Comparison of ENCODE assay signal across 24 cellular contexts in genomic region chr16:74723224-74723623, GRCh38. TPM values are rescaled to one million over a fixed set of nuclear protein-coding genes. Genes with fewer than 3 reads are reported as not detected.
DNase-seq lines count a peak whose midpoint lies in the region; ATAC-seq, FAIRE-seq and TF ChIP-seq lines count a peak whose summit lies in the region.
"Had no signal": no experiment of that assay in that cellular context is flagged by ENCODE, and none has a peak within 500 bp of the region (broad histone marks: within the 10 kb centered on the region; RNA-seq: fewer than 3 reads in every experiment).

No MANE protein-coding gene starts in this region.

- H3K36me3 ChIP-seq in colonic mucosa = no peaks in the 10 kb centered on the region
- H3K36me3 ChIP-seq: HAP-1, SJSA1 had no signal

- TF ChIP-seq CTCF in colonic mucosa (IDR thresholded peaks at IDR 0.05) = no peak

- peak; percentile 46 for FAIRE-seq in HTR-8/SVneo (lab: Jason Lieb, UNC)
- FAIRE-seq: GM12878, RCC 7860 had no signal

- intact Hi-C loops in colonic mucosa (cut with DNase I) = no loop called here

- ATAC-seq in HG03108 (IDR thresholded peaks at IDR 0.05; ENCODE audit: unreplicated experiment) = no peak
- ATAC-seq: GM12878 had no signal

- H3K4me1 ChIP-seq in colonic mucosa = no peaks in the 10 kb centered on the region
- H3K4me1 ChIP-seq: HAP-1 had no signal

- H3K27ac ChIP-seq in caudate nucleus (ENCODE audit: low read depth, low read length) (peak overlapping the region; percentile 86), layer of hippocampus (ENCODE audit: low read depth, low read length) (peak overlapping the region; percentile 84), colonic mucosa (no peak overlapping the region)
- H3K27ac ChIP-seq: 22Rv1, C4-2B, SJSA1 had no signal

- no peaks in the 10 kb centered on the region for H3K27me3 ChIP-seq in layer of hippocampus (ENCODE audit: control insufficient read depth, insufficient read depth, low read length)
- no peaks in the 10 kb centered on the region for H3K27me3 ChIP-seq in colonic mucosa
- H3K27me3 ChIP-seq: SJSA1 had no signal

- DNase-seq in 8988T (peak; percentile 0), HTR-8/SVneo (ENCODE audit: insufficient read length, low spot score) (no peak), caudate nucleus (lab: John Stamatoyannopoulos, UW) (no peak), NCI-H748 (lab: John Stamatoyannopoulos, UW; ENCODE audit: unreplicated experiment) (no peak), colonic mucosa (no peak), H4 (ENCODE audit: low spot score) (no peak)
- DNase-seq: DMS79, IMR-90, Karpas-422, NCI-H1417, NCI-H1694 treated with DMSO at 0.1 percent for 48 hours, NCI-H2081 treated with DMSO at 0.1 percent for 48 hours, NCI-H2171 treated with DMSO at 0.1 percent for 48 hours, NCI-H524 treated with DMSO at 0.1 percent for 48 hours, OCI-M1 had no signal

- no peak overlapping the region for H3K4me3 ChIP-seq in colonic mucosa
- H3K4me3 ChIP-seq: GM12878, HAP-1, SJSA1 had no signal

- no peak overlapping the region for H3K9ac ChIP-seq in colonic mucosa (ENCODE audit: low read depth in 2 of 2, low read length in 2 of 2)

- H3K9me3 ChIP-seq in colonic mucosa = no peaks in the 10 kb centered on the region

RNA-seq across cellular contexts. Expression of gene MLKL, which starts 22.6 kb away (rescaled TPM):
- 10 to 100 TPM; 13.9 to 25.1 TPM for total RNA-seq in colonic mucosa
- total RNA-seq in H4 (2014; rRNA removed; shearing (Covaris generic)) = 6.6 and 8.4 TPM in 2 replicates

RNA-seq across cellular contexts. Expression of gene FA2H, which starts 51.4 kb away (rescaled TPM):
- total RNA-seq in colonic mucosa = 10 to 100 TPM; 51.0 to 75.7 TPM
- total RNA-seq in H4 (2014; rRNA removed; shearing (Covaris generic)) = not detected in 2 replicates
- total RNA-seq: IMR-90, MCF 10A, SJSA1 had no signal

RNA-seq across cellular contexts. Expression of gene RFWD3, which starts 56.5 kb away (rescaled TPM):
- 10 to 100 TPM; 23.2 to 45.7 TPM for total RNA-seq in colonic mucosa
- total RNA-seq in H4 (2014; rRNA removed; shearing (Covaris generic)) = 30.8 and 33.8 TPM in 2 replicates

Comparison
In these comparisons a context has a peak if more than half of its experiments do, and no peak if none do; other contexts are left out.
1. RNA of gene FA2H, which starts 51.4 kb away (total RNA-seq): 51.0 to 75.7 TPM in colonic mucosa; not detected in H4; every median in the first group is over 10 times any median in the second.